In the genomic region with DNA sequence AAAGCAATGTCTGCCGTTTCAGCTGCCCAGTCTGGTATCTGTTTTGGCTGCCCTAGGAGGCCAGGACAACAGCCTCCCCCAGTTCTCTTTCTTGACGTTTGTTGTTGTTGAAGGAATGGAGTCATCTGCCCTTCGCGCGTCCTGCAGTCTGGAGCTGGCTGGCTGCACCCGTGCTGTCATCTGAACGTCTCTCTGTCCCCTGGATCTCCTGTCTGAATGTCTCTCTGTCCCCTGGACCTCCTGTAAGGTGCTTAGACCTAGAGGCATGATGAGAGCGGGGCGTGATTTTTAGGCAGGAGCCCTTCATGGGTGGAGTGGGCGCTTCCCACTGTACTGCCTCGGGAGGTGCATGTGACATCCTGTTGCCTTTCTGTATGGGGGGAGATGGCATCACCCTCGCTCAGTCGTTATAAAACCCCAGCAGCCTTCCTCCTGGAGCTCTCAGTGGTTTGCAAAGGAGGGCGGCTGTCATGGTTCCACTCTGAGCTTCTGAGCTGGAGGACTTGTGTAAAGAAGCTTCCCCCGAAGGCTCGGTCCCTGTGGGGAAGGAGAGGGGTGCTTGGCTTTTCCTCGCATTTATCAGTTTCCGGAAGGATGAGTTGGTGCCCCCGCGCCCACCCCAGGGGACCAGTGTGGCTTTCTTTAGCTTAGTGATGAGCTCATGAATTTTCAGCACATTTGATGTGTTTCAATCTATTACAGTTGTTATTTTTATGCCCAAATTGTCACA, we compare ENCODE assay signal across 16 cellular contexts. TPM values are rescaled to one million over a fixed set of nuclear protein-coding genes. Genes with fewer than 3 reads are reported as not detected.
"Had no signal": no experiment of that assay in that cellular context is flagged by ENCODE, and none has a peak within 500 bp of the region (broad histone marks: within the 10 kb centered on the region; RNA-seq: fewer than 3 reads in every experiment).

No MANE protein-coding gene starts in this region.

- H3K4me1 ChIP-seq: foreskin keratinocyte, left ventricle myocardium inferior, psoas muscle had no signal

- H3K36me3 ChIP-seq: cardiac muscle cell, left ventricle myocardium inferior, thoracic aorta had no signal

- DNase-seq: activated CD4-positive, alpha-beta T cell treated with anti-CD3 and anti-CD28 coated beads, Interleukin-2, amount 10 ng/mL, durations not matched to agents 24 days and 14 days; activated T-cell treated with anti-CD3 and anti-CD28 coated beads, Interleukin-2, amount 50 U/mL, for 72 hours; foreskin keratinocyte; glutamatergic neuron; hypothalamus; kidney; left ventricle myocardium inferior; mammary epithelial cell; small intestine; stimulated activated CD4-positive, alpha-beta T cell treated with anti-CD3 and anti-CD28 coated beads, Interleukin-4, amount 100 ng/mL, for 1 hour had no signal

- H3K27me3 ChIP-seq: foreskin keratinocyte had no signal

- H3K9me3 ChIP-seq: left ventricle myocardium inferior, psoas muscle, thoracic aorta had no signal

- ATAC-seq: activated T-cell treated with anti-CD3 and anti-CD28 coated beads, Interleukin-2, amount 50 U/mL, for 72 hours; foreskin keratinocyte; psoas muscle; right cardiac atrium; stimulated activated effector memory CD8-positive, alpha-beta T cell treated with anti-CD3 and anti-CD28 coated beads, Interleukin-12 subunit alpha, Interleukin-12 subunit beta, amount 100 ng/mL, for 72 hours had no signal

- H3K4me3 ChIP-seq: cardiac muscle cell, left ventricle myocardium inferior, psoas muscle, thoracic aorta had no signal

- H3K27ac ChIP-seq: cardiac muscle cell, foreskin keratinocyte, left ventricle myocardium inferior, psoas muscle, thoracic aorta had no signal

RNA-seq across cellular contexts. Expression of a gene that starts 49.8 kb away (rescaled TPM):
- total RNA-seq: epithelial cell of proximal tubule had no signal
